32 cellular contexts compared by ENCODE assay signal in the genomic region with DNA sequence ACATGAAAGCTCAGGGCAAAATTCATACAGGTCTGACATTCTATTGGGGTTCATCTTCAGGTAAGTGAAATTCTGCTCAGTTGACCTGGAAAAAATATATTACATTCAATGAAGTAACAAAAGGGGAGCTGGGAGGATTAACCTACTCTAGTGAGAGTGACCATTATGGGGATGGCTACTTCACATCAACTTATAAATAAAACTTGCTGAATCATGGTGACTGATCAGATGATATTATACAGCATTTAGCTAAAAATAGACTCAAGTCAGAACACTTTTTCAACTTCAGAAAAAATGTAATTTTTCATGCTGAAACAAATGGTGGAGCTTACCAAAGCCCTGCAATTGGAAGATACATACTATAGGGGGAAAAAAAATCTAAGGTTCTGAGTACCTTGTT.
DNase-seq lines count a peak whose midpoint lies in the region; ATAC-seq and TF ChIP-seq lines count a peak whose summit lies in the region.
"Had no signal": no experiment of that assay in that cellular context is flagged by ENCODE, and none has a peak within 500 bp of the region (broad histone marks: within the 10 kb centered on the region; RNA-seq: fewer than 3 reads in every experiment).

No MANE protein-coding gene starts in this region.

- no peak for TF ChIP-seq EP300 in gastroesophageal sphincter (IDR thresholded peaks at IDR 0.05)

- no peak overlapping the region for H3K4me3 ChIP-seq in ACC112 (ENCODE audit: low read depth, low read length)
- H3K4me3 ChIP-seq in adipocyte (ENCODE audit: low read length), result peak overlapping the region; percentile 23
- H3K4me3 ChIP-seq in fibroblast of the aortic adventitia (ENCODE audit: low read depth, low read length), result no peak overlapping the region
- H3K4me3 ChIP-seq in neuronal stem cell (ENCODE audit: low read length in 2 of 2), result no peak overlapping the region
- no peak overlapping the region for H3K4me3 ChIP-seq in right cardiac atrium (ENCODE audit: low read length)
- H3K4me3 ChIP-seq in gastroesophageal sphincter, result no peak overlapping the region
- H3K4me3 ChIP-seq: spleen, transverse colon had no signal

- no peak for ATAC-seq in right cardiac atrium
- no peak for ATAC-seq in gastroesophageal sphincter
- ATAC-seq: activated T-cell treated with anti-CD3 and anti-CD28 coated beads, Interleukin-2, amount 50 U/mL, for 72 hours; naive thymus-derived CD8-positive, alpha-beta T cell; Panc1; T-cell had no signal

- H3K27me3 ChIP-seq in ACC112 (ENCODE audit: insufficient read depth, low read length) (no peaks in the 10 kb centered on the region), adipocyte (replicated peaks; ENCODE audit: control insufficient read depth, insufficient read depth, low read length) (no peaks in the 10 kb centered on the region), neuronal stem cell (ENCODE audit: control insufficient read depth in 3 of 3, insufficient read depth in 3 of 3, low read depth in 1 of 3, low read length in 3 of 3) (no peaks in the 10 kb centered on the region), right cardiac atrium (ENCODE audit: control insufficient read depth, insufficient read depth) (no peaks in the 10 kb centered on the region), gastroesophageal sphincter (no peaks in the 10 kb centered on the region)
- H3K27me3 ChIP-seq: spleen, transverse colon had no signal

- H3K23ac ChIP-seq in neuronal stem cell (ENCODE audit: low read depth, low read length, poor library complexity), result no peak overlapping the region

- H3K18ac ChIP-seq in neuronal stem cell (ENCODE audit: low read length), result no peak overlapping the region

- TF ChIP-seq POLR2A in gastroesophageal sphincter (IDR thresholded peaks at IDR 0.05), result no peak

- no peak overlapping the region for H3K4ac ChIP-seq in neuronal stem cell (ENCODE audit: low read length)

- H2AFZ ChIP-seq in ACC112 (ENCODE audit: low read length, unreplicated experiment), result peak overlapping the region; percentile 25
- H2AFZ ChIP-seq in neuronal stem cell (ENCODE audit: low read length), result no peak overlapping the region

- H3K79me2 ChIP-seq in ACC112 (ENCODE audit: control insufficient read depth, insufficient read depth, low read length, unreplicated experiment), result no peaks in the 10 kb centered on the region

- H4K91ac ChIP-seq in neuronal stem cell (ENCODE audit: low read depth, low read length, poor library complexity), result no peak overlapping the region

- no peak overlapping the region for H2BK120ac ChIP-seq in neuronal stem cell (ENCODE audit: low read depth, low read length)

- no peaks in the 10 kb centered on the region for H3K4me1 ChIP-seq in ACC112 (ENCODE audit: control insufficient read depth, insufficient read depth, low read length, unreplicated experiment)
- H3K4me1 ChIP-seq in adipocyte (ENCODE audit: control insufficient read depth, insufficient read depth, low read length), result peaks cover 6% of the 10 kb centered on the region
- H3K4me1 ChIP-seq in neuronal stem cell (ENCODE audit: control insufficient read depth in 2 of 2, insufficient read depth in 1 of 2, low read depth in 1 of 2, low read length in 2 of 2), result no peaks in the 10 kb centered on the region
- no peaks in the 10 kb centered on the region for H3K4me1 ChIP-seq in right cardiac atrium (ENCODE audit: control insufficient read depth, insufficient read depth, low read length)
- no peaks in the 10 kb centered on the region for H3K4me1 ChIP-seq in gastroesophageal sphincter
- H3K4me1 ChIP-seq: spleen, transverse colon had no signal

- no peak overlapping the region for H3K27ac ChIP-seq in ACC112 (ENCODE audit: low read depth, low read length)
- no peak overlapping the region for H3K27ac ChIP-seq in neuronal stem cell (replicated peaks; ENCODE audit: low read length)
- no peak overlapping the region for H3K27ac ChIP-seq in right cardiac atrium (ENCODE audit: low read length)
- no peak overlapping the region for H3K27ac ChIP-seq in gastroesophageal sphincter
- H3K27ac ChIP-seq: epithelial cell of prostate, spleen, transverse colon had no signal

- H2BK5ac ChIP-seq in neuronal stem cell (ENCODE audit: low read length), result no peak overlapping the region

- H3K9ac ChIP-seq in adipocyte (ENCODE audit: low read length), result no peak overlapping the region
- no peak overlapping the region for H3K9ac ChIP-seq in neuronal stem cell (ENCODE audit: low read depth, low read length, poor library complexity)

- no peak overlapping the region for H2AK5ac ChIP-seq in neuronal stem cell (ENCODE audit: low read depth, low read length)

- peak; percentile 1 for DNase-seq in HCEC 1CT
- no peak for DNase-seq in adipocyte (ENCODE audit: low read depth)
- peak; percentile 66 for DNase-seq in fibroblast of the aortic adventitia (ENCODE audit: low read depth)
- DNase-seq in neuronal stem cell (ENCODE audit: low spot score), result no peak
- DNase-seq in right cardiac atrium, result no peak
- no peak for DNase-seq in posterior vena cava (ENCODE audit: low spot score)
- DNase-seq: activated CD4-positive, alpha-beta T cell treated with anti-CD3 and anti-CD28 coated beads, Interleukin-2, amount 50 U/mL, for 4 hours; activated naive CD4-positive, alpha-beta T cell; activated T-cell treated with anti-CD3 and anti-CD28 coated beads, Interleukin-2, amount 50 U/mL, for 72 hours; C1 segment of cervical spinal cord; COR-L47; DND-41; effector CD4-positive, alpha-beta T cell; head of caudate nucleus; Kasumi-1; kidney; midbrain; naive thymus-derived CD8-positive, alpha-beta T cell; NCI-H1092 treated with DMSO at 0.1 percent for 48 hours; NCI-H187; NCI-H2171 treated with DMSO at 0.1 percent for 48 hours; NCI-H526; NK-92 treated with Interleukin-12 subunit alpha and Interleukin-12 subunit beta, amount 100 ng/mL, for 24 hours; occipital lobe; SIG-M5; spleen; T-cell; transverse colon had no signal

- H3K14ac ChIP-seq in neuronal stem cell (ENCODE audit: low read length), result no peak overlapping the region

- H3K4me2 ChIP-seq in neuronal stem cell (ENCODE audit: insufficient read depth, low read length, poor library complexity, severe bottlenecking), result no peak overlapping the region

- H3K9me3 ChIP-seq in adipocyte (ENCODE audit: control insufficient read depth, low read length), result no peaks in the 10 kb centered on the region
- no peaks in the 10 kb centered on the region for H3K9me3 ChIP-seq in neuronal stem cell (replicated peaks in 1 of 2; ENCODE audit: control insufficient read depth in 2 of 2, insufficient read depth in 1 of 2, low read depth in 1 of 2, low read length in 2 of 2)
- no peaks in the 10 kb centered on the region for H3K9me3 ChIP-seq in right cardiac atrium (ENCODE audit: control insufficient read depth, low read length)
- H3K9me3 ChIP-seq in gastroesophageal sphincter, result no peaks in the 10 kb centered on the region
- H3K9me3 ChIP-seq: transverse colon had no signal

- no peak for TF ChIP-seq CTCF in fibroblast of the aortic adventitia (IDR thresholded peaks at IDR 0.05; ENCODE audit: insufficient read depth, low read length)
- no peak for TF ChIP-seq CTCF in gastroesophageal sphincter (IDR thresholded peaks at IDR 0.05)

- no peaks in the 10 kb centered on the region for H3K36me3 ChIP-seq in ACC112 (ENCODE audit: insufficient read depth, low read length)
- no peaks in the 10 kb centered on the region for H3K36me3 ChIP-seq in adipocyte (ENCODE audit: control insufficient read depth, insufficient read depth, low read length, severe bottlenecking)
- no peaks in the 10 kb centered on the region for H3K36me3 ChIP-seq in neuronal stem cell (replicated peaks in 1 of 2; ENCODE audit: control insufficient read depth in 2 of 2, insufficient read depth in 2 of 2, low read length in 2 of 2)
- H3K36me3 ChIP-seq in gastroesophageal sphincter, result no peaks in the 10 kb centered on the region
- H3K36me3 ChIP-seq: spleen, transverse colon had no signal

- intact Hi-C loops in right cardiac atrium (cut with DNase I), result no loop called here
- intact Hi-C loops in posterior vena cava (cut with DNase I), result no loop called here

- no peak overlapping the region for H2BK12ac ChIP-seq in neuronal stem cell (ENCODE audit: low read length)

- no peaks in the 10 kb centered on the region for H3K79me1 ChIP-seq in neuronal stem cell (ENCODE audit: low read depth, low read length)

- no peak overlapping the region for H2BK15ac ChIP-seq in neuronal stem cell (ENCODE audit: low read length)

- H4K8ac ChIP-seq in neuronal stem cell (ENCODE audit: low read depth, low read length), result no peak overlapping the region

Comparison
In these comparisons a context has a peak if more than half of its experiments do, and no peak if none do; other contexts are left out.
1. DNase-seq: peak in HCEC 1CT (single experiment) and fibroblast of the aortic adventitia (single experiment); none in adipocyte (single experiment), neuronal stem cell (single experiment), right cardiac atrium (0 of 3) and posterior vena cava (single experiment).